Comparison of ENCODE assay signal across 24 cellular contexts in the genomic region with DNA sequence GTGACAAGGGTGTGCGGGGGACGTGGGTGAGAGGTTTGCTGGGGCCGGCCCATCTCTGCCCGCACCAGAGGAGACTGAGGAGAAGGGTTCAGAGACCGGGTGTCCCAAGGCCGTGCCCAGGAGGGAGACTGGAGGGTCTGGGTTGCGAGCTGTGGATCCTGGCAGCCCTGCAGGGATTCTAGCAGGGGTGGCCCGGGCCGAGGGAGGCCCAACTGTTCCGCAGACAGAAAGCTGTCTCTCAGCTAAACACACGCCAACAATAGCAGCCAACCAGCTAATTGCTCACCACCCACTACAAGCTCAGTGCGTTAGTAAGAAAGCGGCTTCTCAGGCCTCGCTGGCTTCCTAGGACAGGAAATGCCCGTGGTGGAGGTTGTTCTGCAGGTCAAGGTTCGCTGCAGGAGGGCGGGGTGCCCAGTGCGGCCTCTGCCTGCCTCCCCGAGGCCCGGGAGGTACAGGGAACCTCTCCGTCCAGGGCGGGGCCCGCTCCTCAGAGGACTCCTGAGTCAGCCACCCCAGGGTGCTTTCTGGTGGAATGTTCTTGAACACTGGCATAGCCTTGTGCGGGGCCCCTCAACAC.
DNase-seq lines count a peak whose midpoint lies in the region; ATAC-seq and TF ChIP-seq lines count a peak whose summit lies in the region.
"Had no signal": no experiment of that assay in that cellular context is flagged by ENCODE, and none has a peak within 500 bp of the region (broad histone marks: within the 10 kb centered on the region; RNA-seq: fewer than 3 reads in every experiment).

No MANE protein-coding gene starts in this region.

- H4K91ac ChIP-seq in mesenchymal stem cell (ENCODE audit: low read length) = no peak overlapping the region

- H3K4me3 Mint-ChIP-seq in MCF 10A (ENCODE audit: unreplicated experiment) = no peak overlapping the region
- H3K4me3 Mint-ChIP-seq: activated CD4-positive, alpha-beta T cell treated with anti-CD3 and anti-CD28 coated beads for 36 hours; memory B cell; naive B cell had no signal

- H3K14ac ChIP-seq in mesenchymal stem cell (ENCODE audit: low read length in 2 of 2) = no peak overlapping the region

- H3K23ac ChIP-seq in mesenchymal stem cell (ENCODE audit: low read length in 2 of 2) = no peak overlapping the region

- no peak overlapping the region for H3K4ac ChIP-seq in mesenchymal stem cell (ENCODE audit: low read depth in 1 of 2, low read length in 2 of 2)

- in situ Hi-C loops in mammary epithelial cell (cut with MboI; ENCODE audit: low sequenced_read_pairs in 2 of 2) = no loop called here

- H3K18ac ChIP-seq in mesenchymal stem cell (ENCODE audit: low read depth in 1 of 2, low read length in 2 of 2) = no peak overlapping the region

- H3K36me3 Mint-ChIP-seq in MCF 10A (ENCODE audit: insufficient read depth, unreplicated experiment) = no peaks in the 10 kb centered on the region
- H3K36me3 Mint-ChIP-seq: memory B cell, naive B cell had no signal

- H3K9ac ChIP-seq in mammary epithelial cell (ENCODE audit: insufficient read depth, low read length) (no peak overlapping the region), mesenchymal stem cell (ENCODE audit: low read length) (no peak overlapping the region)

- TF ChIP-seq POLR2A in vagina (IDR thresholded peaks at IDR 0.05) = no peak

- H3K36me3 ChIP-seq in mammary epithelial cell (ENCODE audit: insufficient read depth, low read length) (no peaks in the 10 kb centered on the region), mesenchymal stem cell (ENCODE audit: control insufficient read depth in 1 of 2, insufficient read depth in 2 of 2, low read depth in 1 of 2, low read length in 2 of 2) (no peaks in the 10 kb centered on the region), vagina (no peaks in the 10 kb centered on the region)
- H3K36me3 ChIP-seq: esophagus squamous epithelium, thoracic aorta had no signal

- CTCF ChIA-PET in MCF 10A (lab: Yijun Ruan, JAX) = interaction anchor here (0.7 kb wide), 2 partner anchors 102 to 177 kb away, joined by 3 read pairs; no protein-coding TSS in a partner anchor
- CTCF ChIA-PET in mammary epithelial cell (lab: Charles Lee; ENCODE audit: low non-redundant PET) = no interaction called here

- TF ChIP-seq CTCF in MCF 10A (IDR thresholded peaks at IDR 0.05; ENCODE audit: unreplicated experiment) = no peak
- TF ChIP-seq CTCF in mammary epithelial cell (conservative IDR thresholded peaks at IDR 0.05 in 1 of 2, IDR thresholded peaks at IDR 0.05 in 1 of 2; ENCODE audit: extremely low read depth in 1 of 2, insufficient read depth in 1 of 2, low read depth in 1 of 2, low read length in 2 of 2) = no peak
- TF ChIP-seq CTCF in vagina (IDR thresholded peaks at IDR 0.05) = no peak

- intact Hi-C loops in MCF 10A (cut with micrococcal nuclease) = loop anchor here (10.0 kb wide), 1 partner anchor 102 kb away; no protein-coding TSS in a partner anchor
- intact Hi-C loops in mammary epithelial cell (cut with micrococcal nuclease) = no loop called here
- intact Hi-C loops in vagina (cut with DNase I) = no loop called here

- no peaks in the 10 kb centered on the region for H3K9me3 Mint-ChIP-seq in MCF 10A (ENCODE audit: unreplicated experiment)

- H2BK120ac ChIP-seq in mesenchymal stem cell (ENCODE audit: low read depth, low read length) = no peak overlapping the region

- no peak overlapping the region for H2BK12ac ChIP-seq in mesenchymal stem cell (ENCODE audit: low read length in 2 of 2)

- H3K9me3 ChIP-seq in mammary epithelial cell (replicated peaks; ENCODE audit: insufficient read depth, low read length) (peaks cover 24% of the 10 kb centered on the region), mesenchymal stem cell (ENCODE audit: control insufficient read depth, low read length) (no peaks in the 10 kb centered on the region), vagina (no peaks in the 10 kb centered on the region)
- H3K9me3 ChIP-seq: esophagus squamous epithelium, thoracic aorta had no signal

- H3K27ac Mint-ChIP-seq in MCF 10A (ENCODE audit: low read depth, unreplicated experiment) = no peak overlapping the region
- H3K27ac Mint-ChIP-seq: activated CD4-positive, alpha-beta T cell treated with anti-CD3 and anti-CD28 coated beads for 36 hours; memory B cell; naive B cell had no signal

- dilution Hi-C loops in mammary epithelial cell (cut with HindIII; ENCODE audit: low sequenced_read_pairs) = no loop called here

- POLR2A ChIA-PET in MCF 10A (lab: Yijun Ruan, JAX) = no interaction called here

- H3K4me2 ChIP-seq in mammary epithelial cell (ENCODE audit: insufficient read depth, low read depth, low read length) = no peak overlapping the region
- no peak overlapping the region for H3K4me2 ChIP-seq in mesenchymal stem cell (ENCODE audit: low read length, poor library complexity, severe bottlenecking)

- H3K79me2 ChIP-seq in mammary epithelial cell (ENCODE audit: insufficient read depth, low read length) = no peaks in the 10 kb centered on the region

- H3K27me3 Mint-ChIP-seq in MCF 10A (ENCODE audit: insufficient read depth, unreplicated experiment) = no peaks in the 10 kb centered on the region
- H3K27me3 Mint-ChIP-seq: activated CD4-positive, alpha-beta T cell treated with anti-CD3 and anti-CD28 coated beads for 36 hours; memory B cell had no signal

- no peak overlapping the region for H4K8ac ChIP-seq in mesenchymal stem cell (ENCODE audit: low read length)

- H3K79me1 ChIP-seq in mesenchymal stem cell (replicated peaks; ENCODE audit: low read length, poor library complexity, severe bottlenecking) = no peaks in the 10 kb centered on the region

- BruUV-seq in MCF 10A (replicated peaks; lab: Mats Ljungman, UMichigan) (no TSS peak), mammary epithelial cell (replicated peaks; lab: Mats Ljungman, UMichigan) (no TSS peak)

- no peaks in the 10 kb centered on the region for H4K20me1 ChIP-seq in mammary epithelial cell (ENCODE audit: insufficient read depth, low read length)

- H3K27ac ChIP-seq in mammary epithelial cell (ENCODE audit: insufficient read depth, low read depth, low read length) (no peak overlapping the region), mesenchymal stem cell (ENCODE audit: low read length, poor library complexity, severe bottlenecking) (peak overlapping the region; percentile 4), vagina (no peak overlapping the region)
- H3K27ac ChIP-seq: 22Rv1, esophagus squamous epithelium, thoracic aorta had no signal

- no peak overlapping the region for H2BK15ac ChIP-seq in mesenchymal stem cell (ENCODE audit: low read depth, poor library complexity, severe bottlenecking)

- no peak overlapping the region for H2BK5ac ChIP-seq in mesenchymal stem cell (ENCODE audit: low read depth, low read length, poor library complexity, severe bottlenecking)

- H3K4me3 ChIP-seq in mammary epithelial cell (replicated peaks in 1 of 3; ENCODE audit: insufficient read depth in 1 of 3, low read depth in 2 of 3, low read length in 3 of 3) (no peak overlapping the region), mesenchymal stem cell (ENCODE audit: insufficient read depth in 1 of 2, low read depth in 1 of 2, low read length in 2 of 2) (no peak overlapping the region), vagina (no peak overlapping the region)
- H3K4me3 ChIP-seq: esophagus squamous epithelium, thoracic aorta had no signal

- H3K27me3 ChIP-seq in mammary epithelial cell (ENCODE audit: insufficient read depth, low read length) (no peaks in the 10 kb centered on the region), mesenchymal stem cell (ENCODE audit: control insufficient read depth in 1 of 2, insufficient read depth in 1 of 2, low read length in 2 of 2) (no peaks in the 10 kb centered on the region), vagina (no peaks in the 10 kb centered on the region)
- H3K27me3 ChIP-seq: esophagus squamous epithelium had no signal

- no peaks in the 10 kb centered on the region for H3K4me1 ChIP-seq in mammary epithelial cell (ENCODE audit: insufficient read depth, low read length)
- peaks cover 10% of the 10 kb centered on the region for H3K4me1 ChIP-seq in mesenchymal stem cell (ENCODE audit: control insufficient read depth, insufficient read depth, low read depth, low read length)
- no peaks in the 10 kb centered on the region for H3K4me1 ChIP-seq in vagina
- H3K4me1 ChIP-seq: esophagus squamous epithelium had no signal

- 78% methylated on average over 17 of the region's 24 CpGs for WGBS in mammary epithelial cell (ENCODE audit: low coverage, missing lambda C conversion rate)
- 85% methylated on average over 24 of the region's 24 CpGs for WGBS in mesenchymal stem cell

- DNase-seq in MCF 10A (ENCODE audit: unreplicated experiment) (peak; percentile 77), mammary epithelial cell (no peak), brain pericyte (ENCODE audit: low read depth, low spot score) (peak; percentile 77), mesenchymal stem cell (no peak), vagina (ENCODE audit: extremely low spot score in 2 of 2) (peak; percentile 72 to 94), hepatic stellate cell (ENCODE audit: low spot score) (no peak)
- DNase-seq: activated CD4-positive, alpha-beta T cell treated with anti-CD3 and anti-CD28 coated beads for 36 hours; activated naive CD4-positive, alpha-beta T cell treated with Interleukin-2 at 50 U/mL for 16 hours; activated T-cell treated with anti-CD3 and anti-CD28 coated beads, Interleukin-2, amount 50 U/mL, for 48 hours; central memory CD4-positive, alpha-beta T cell; DMS53; effector CD4-positive, alpha-beta T cell; esophagus squamous epithelium; GF-D8; HCEC 1CT; naive B cell; NCI-H1092; NCI-H1930; T-helper 1 cell had no signal

- ATAC-seq in GM21528 (IDR thresholded peaks at IDR 0.05; ENCODE audit: low FRiP score, unreplicated experiment) = no peak
- no peak for ATAC-seq in HG03039 (IDR thresholded peaks at IDR 0.05; ENCODE audit: unreplicated experiment)
- ATAC-seq: activated CD4-positive, alpha-beta T cell treated with anti-CD3 and anti-CD28 coated beads for 36 hours had no signal

- peaks cover 6% of the 10 kb centered on the region for H3K4me1 Mint-ChIP-seq in MCF 10A (ENCODE audit: insufficient read depth, unreplicated experiment)
- H3K4me1 Mint-ChIP-seq: activated CD4-positive, alpha-beta T cell treated with anti-CD3 and anti-CD28 coated beads for 36 hours; memory B cell; naive B cell had no signal

- H2AFZ ChIP-seq in mammary epithelial cell (ENCODE audit: low read depth, low read length) (no peak overlapping the region), mesenchymal stem cell (ENCODE audit: low read depth, low read length) (no peak overlapping the region)

- no peak overlapping the region for H2AK5ac ChIP-seq in mesenchymal stem cell (ENCODE audit: low read length, severe bottlenecking)

Comparison
In these comparisons a context has a peak if more than half of its experiments do, and no peak if none do; other contexts are left out.
1. DNase-seq: peak in MCF 10A (single experiment), brain pericyte (single experiment) and vagina (2 of 2); none in mammary epithelial cell (single experiment), mesenchymal stem cell (single experiment) and hepatic stellate cell (single experiment).